ENCODE assay signal across 31 cellular contexts in genomic region chr17:40738553-40738952, GRCh38. TPM values are rescaled to one million over a fixed set of nuclear protein-coding genes. Genes with fewer than 3 reads are reported as not detected.
"Had no signal": no experiment of that assay in that cellular context is flagged by ENCODE, and none has a peak within 500 bp of the region (broad histone marks: within the 10 kb centered on the region; RNA-seq: fewer than 3 reads in every experiment).

No MANE protein-coding gene starts in this region.

- H3K4me1 ChIP-seq: heart left ventricle had no signal

- H3K36me3 ChIP-seq: heart left ventricle, WERI-Rb-1 had no signal

- H3K27ac ChIP-seq: heart left ventricle, WERI-Rb-1 had no signal

- DNase-seq: activated B cell treated with CpG ODN at 0.5 μM for 24 hours; activated CD4-positive, alpha-beta memory T cell treated with anti-CD3 and anti-CD28 coated beads, Interleukin-2, amount 10 ng/mL, durations not matched to agents 7 days and 5 days; activated CD4-positive, alpha-beta T cell treated with anti-CD3 and anti-CD28 coated beads, Interleukin-2, amount 10 ng/mL, durations not matched to agents 7 days and 5 days; activated CD4-positive, alpha-beta T cell treated with anti-CD3 and anti-CD28 coated beads, Interleukin-2, amount 50 U/mL, for 4 hours; activated CD8-positive, alpha-beta memory T cell treated with anti-CD3 and anti-CD28 coated beads, Interleukin-2, amount 50 U/mL, for 48 hours; activated effector memory CD4-positive, alpha-beta T cell treated with Interleukin-2 at 50 U/mL for 16 hours; activated gamma-delta T cell treated with Interleukin-2 at 50 U/mL for 16 hours; activated naive CD4-positive, alpha-beta T cell treated with anti-CD3 and anti-CD28 coated beads, Interleukin-2, amount 50 U/mL, for 16 hours; activated naive CD4-positive, alpha-beta T cell treated with Interleukin-2 at 50 U/mL for 16 hours; activated T-cell treated with anti-CD3 and anti-CD28 coated beads for 4 hours; activated T-cell treated with anti-CD3 and anti-CD28 coated beads, Interleukin-2, amount 50 U/mL, for 24 hours; amniotic stem cell; anterior cingulate cortex; caudate nucleus; cortex of kidney; dermis blood vessel endothelial cell; effector CD8-positive, alpha-beta T cell; foreskin fibroblast; glutamatergic neuron; heart left ventricle; hypothalamus; T-helper 17 cell; T1000; WERI-Rb-1 had no signal

- H3K4me3 ChIP-seq: heart left ventricle had no signal

- FAIRE-seq: astrocyte, colon, frontal cortex had no signal

- ATAC-seq: activated CD4-positive, CD25-positive, alpha-beta regulatory T cell treated with anti-CD3 and anti-CD28 coated beads, Interleukin-2, amount 50 U/mL, for 24 hours; activated T-helper 17 cell treated with anti-CD3 and anti-CD28 coated beads, Interleukin-2, amount 50 U/mL, for 72 hours; esophagus mucosa; heart left ventricle; T-helper 17 cell had no signal

RNA-seq across cellular contexts. Expression of gene KRT25, which starts 16.6 kb away (rescaled TPM):
- polyA plus RNA-seq: adipose tissue, heart left ventricle had no signal

RNA-seq across cellular contexts. Expression of gene KRT26, which starts 33.4 kb away (rescaled TPM):
- polyA plus RNA-seq: adipose tissue, heart left ventricle had no signal

RNA-seq across cellular contexts. Expression of gene KRT24, which starts 35.0 kb away (rescaled TPM):
- polyA plus RNA-seq: heart left ventricle had no signal

RNA-seq across cellular contexts. Expression of gene KRT27, which starts 43.8 kb away (rescaled TPM):
- polyA plus RNA-seq: heart left ventricle had no signal
